Comparison of ENCODE assay signal across 7 cellular contexts in genomic region chr15:85541744-85542143, GRCh38.
DNase-seq lines count a peak whose midpoint lies in the region; ATAC-seq and TF ChIP-seq lines count a peak whose summit lies in the region.

No MANE protein-coding gene starts in this region.

- no peak for TF ChIP-seq CTCF in GM13977 (IDR thresholded peaks at IDR 0.05; ENCODE audit: extremely low read depth, insufficient read depth, missing control alignments)
- TF ChIP-seq CTCF in OCI-LY3 (IDR thresholded peaks at IDR 0.05; ENCODE audit: low read depth, low read length): no peak
- no peak for TF ChIP-seq CTCF in left lung (IDR thresholded peaks at IDR 0.05)
- no peak for TF ChIP-seq CTCF in lower leg skin (IDR thresholded peaks at IDR 0.05)
- no peak for TF ChIP-seq CTCF in right lobe of liver (IDR thresholded peaks at IDR 0.05)
- no peak for TF ChIP-seq CTCF in tibial artery (IDR thresholded peaks at IDR 0.05)

- TF ChIP-seq POLR2A in lower leg skin (IDR thresholded peaks at IDR 0.05) (no peak), right lobe of liver (IDR thresholded peaks at IDR 0.05) (no peak)

- intact Hi-C loops in left lung (cut with DNase I): no loop called here
- intact Hi-C loops in lower leg skin (cut with DNase I; ENCODE audit: low total_unique reads): no loop called here
- intact Hi-C loops in right lobe of liver (cut with DNase I): no loop called here
- intact Hi-C loops in tibial artery (cut with DNase I; ENCODE audit: low total_unique reads): no loop called here

- in situ Hi-C loops in GM13977 (cut with MboI; ENCODE audit: low pct_unique_long_range_greater_than_20kb, low sequenced_read_pairs, unreplicated experiment): no loop called here

- H3K4me3 ChIP-seq in OCI-LY3 (ENCODE audit: low read length) (peak overlapping the region; percentile 10; the same call in 1 of the 2 replicates), left lung (no peak overlapping the region), lower leg skin (ENCODE audit: low read depth, poor library complexity, severe bottlenecking) (no peak overlapping the region), right lobe of liver (no peak overlapping the region), tibial artery (no peak overlapping the region)

- H3K27ac ChIP-seq in OCI-LY3 (ENCODE audit: low read length) (peak overlapping the region; percentile 22), left lung (no peak overlapping the region), right lobe of liver (no peak overlapping the region), tibial artery (no peak overlapping the region)

- H3K79me2 ChIP-seq in OCI-LY3 (ENCODE audit: low read length): no peaks in the 10 kb centered on the region; the same call in 1 of the 2 replicates

- 60 to 76% methylated on average over 1 of the region's 1 CpG for WGBS in lower leg skin, 2 donors
- 85% methylated on average over 1 of the region's 1 CpG for WGBS in right lobe of liver (ENCODE audit: insufficient coverage, low coverage, low lambda C conversion rate, missing lambda C conversion rate)

- peaks cover 5% of the 10 kb centered on the region for H3K36me3 ChIP-seq in OCI-LY3 (replicated peaks; ENCODE audit: low read depth, low read length)
- H3K36me3 ChIP-seq in left lung: no peaks in the 10 kb centered on the region
- no peaks in the 10 kb centered on the region for H3K36me3 ChIP-seq in right lobe of liver
- no peaks in the 10 kb centered on the region for H3K36me3 ChIP-seq in tibial artery

- peak; percentile 38 for DNase-seq in GM13977 (ENCODE audit: low spot score)
- no peak for DNase-seq in left lung
- no peak for DNase-seq in lower leg skin (ENCODE audit: low spot score in 2 of 2)
- DNase-seq in right lobe of liver: no peak
- DNase-seq in tibial artery: no peak

- no peaks in the 10 kb centered on the region for H3K27me3 ChIP-seq in OCI-LY3 (ENCODE audit: low read depth, low read length)
- H3K27me3 ChIP-seq in left lung: no peaks in the 10 kb centered on the region
- H3K27me3 ChIP-seq in right lobe of liver: no peaks in the 10 kb centered on the region
- H3K27me3 ChIP-seq in tibial artery: no peaks in the 10 kb centered on the region

- H3K4me1 ChIP-seq in OCI-LY3 (ENCODE audit: low read length): peaks cover 63% of the 10 kb centered on the region
- H3K4me1 ChIP-seq in left lung: peaks cover 23 to 90% of the 10 kb centered on the region in 2 donors
- H3K4me1 ChIP-seq in right lobe of liver: no peaks in the 10 kb centered on the region
- peaks cover 0 to 30% (median 7%) of the 10 kb centered on the region in 4 donors for H3K4me1 ChIP-seq in tibial artery

- H3K9ac ChIP-seq in OCI-LY3 (ENCODE audit: low read length): no peak overlapping the region

- H4K20me1 ChIP-seq in OCI-LY3 (ENCODE audit: insufficient read depth, low read length): peaks cover 18% of the 10 kb centered on the region; the same call in 1 of the 2 replicates

- H3K4me2 ChIP-seq in OCI-LY3 (ENCODE audit: low read length): peak overlapping the region; percentile 71

- ATAC-seq in GM21447 (IDR thresholded peaks at IDR 0.05; ENCODE audit: unreplicated experiment) (peak; percentile 67), left lung (peak; percentile 38), right lobe of liver (no peak)

- no peak overlapping the region for H2AFZ ChIP-seq in OCI-LY3 (ENCODE audit: low read depth, low read length)

- H3K9me3 ChIP-seq in OCI-LY3 (ENCODE audit: insufficient read depth, low read length) (no peaks in the 10 kb centered on the region), left lung (no peaks in the 10 kb centered on the region), right lobe of liver (no peaks in the 10 kb centered on the region), tibial artery (no peaks in the 10 kb centered on the region)

Comparison
In these comparisons a context has a peak if more than half of its experiments do, and no peak if none do; other contexts are left out.
1. ATAC-seq: peak in GM21447 (single experiment) and left lung (single experiment); none in right lobe of liver (0 of 4).